Comparison of ENCODE assay signal across 1 cellular context in genomic region chr20:35327074-35327976, GRCh38.
TF ChIP-seq lines count a peak whose summit lies in the region.

No MANE protein-coding gene starts in this region.

TF ChIP-seq in K562, 482 proteins besides CTCF, POLR2A, EP300 and RAD21 (continued from another document):
- TF ChIP-seq JUND (IDR thresholded peaks at IDR 0.05; ENCODE audit: borderline replicate concordance, low read depth, low read length) (peak; percentile 95), JUND (tag; IDR thresholded peaks at IDR 0.05; ENCODE audit: borderline replicate concordance, low read depth, low read length) (peak; percentile 90; the same call in 1 of the 3 replicates), NR2C1 (IDR thresholded peaks at IDR 0.05) (peak; percentile 56; the same call in 1 of the 2 replicates), NR2C1 (tag; IDR thresholded peaks at IDR 0.05) (peak; percentile 83), BRF1 (IDR thresholded peaks at IDR 0.05; ENCODE audit: borderline replicate concordance, extremely low read depth, insufficient read length) (no peak), TAL1 (IDR thresholded peaks at IDR 0.05) (peak; percentile 27; the same call in 1 of the 2 replicates), ESRRA (IDR thresholded peaks at IDR 0.05; ENCODE audit: borderline replicate concordance, low read depth) (peak; percentile 32; the same call in 1 of the 2 replicates), DPF2 (IDR thresholded peaks at IDR 0.05) (peak; percentile 80), NFE2L1 (tag; IDR thresholded peaks at IDR 0.05; ENCODE audit: borderline replicate concordance, low read depth) (no peak), ZNF584 (CRISPR knock-in tag; IDR thresholded peaks at IDR 0.05; ENCODE audit: low read depth) (0 out of 2 replicates have a peak, but pooled peaks have one; percentile 20), KDM1A (IDR thresholded peaks at IDR 0.05) (peak in 1 of 2 experiments; percentile 15; a peak in 1 of 4 replicates), TCF3 (CRISPR knock-in tag; IDR thresholded peaks at IDR 0.05) (peak; percentile 52), ID3 (CRISPR knock-in tag; IDR thresholded peaks at IDR 0.05) (no peak), ID3 (tag; IDR thresholded peaks at IDR 0.05) (peak; percentile 94), CTBP1 (IDR thresholded peaks at IDR 0.05; ENCODE audit: borderline replicate concordance) (0 out of 2 replicates have a peak, but pooled peaks have one; percentile 31), SMARCE1 (IDR thresholded peaks at IDR 0.05) (peak; percentile 79), HMBOX1 (IDR thresholded peaks at IDR 0.05) (0 out of 2 replicates have a peak, but pooled peaks have one; percentile 22), ATF3 (IDR thresholded peaks at IDR 0.05) (peak; percentile 75), ATF3 (CRISPR knock-in tag; conservative IDR thresholded peaks at IDR 0.05) (no peak), ARID1B (IDR thresholded peaks at IDR 0.05) (peak; percentile 81), E2F5 (CRISPR knock-in tag; IDR thresholded peaks at IDR 0.05) (no peak), GATA2 (CRISPR knock-in tag; IDR thresholded peaks at IDR 0.05) (peak; percentile 21; the same call in 1 of the 2 replicates), SOX6 (IDR thresholded peaks at IDR 0.05) (peak; percentile 56), CTCFL (IDR thresholded peaks at IDR 0.05; ENCODE audit: borderline replicate concordance, insufficient read depth, low read depth, low read length, poor library complexity, severe bottlenecking) (no peak), LCOR (CRISPR knock-in tag; IDR thresholded peaks at IDR 0.05) (0 out of 2 replicates have a peak, but pooled peaks have one; percentile 46), CREM (IDR thresholded peaks at IDR 0.05; ENCODE audit: low read depth) (0 out of 2 replicates have a peak, but pooled peaks have one; percentile 10), ZNF707 (CRISPR knock-in tag; conservative IDR thresholded peaks at IDR 0.05) (no peak), NR2C2 (CRISPR knock-in tag; IDR thresholded peaks at IDR 0.05) (no peak), NR2C2 (tag; IDR thresholded peaks at IDR 0.05) (peak; percentile 74), CBFA2T3 (IDR thresholded peaks at IDR 0.05) (peak; percentile 64), JUN (IDR thresholded peaks at IDR 0.05; ENCODE audit: borderline replicate concordance, low read depth, low read length) (peak; percentile 75), JUN (CRISPR knock-in tag; IDR thresholded peaks at IDR 0.05; ENCODE audit: borderline replicate concordance) (no peak), SETDB1 (IDR thresholded peaks at IDR 0.05; ENCODE audit: low read length) (no peak), MTA2 (IDR thresholded peaks at IDR 0.05; ENCODE audit: low read depth) (0 out of 2 replicates have a peak, but pooled peaks have one; percentile 12), MAFG (tag; conservative IDR thresholded peaks at IDR 0.05) (no peak), TFE3 (CRISPR knock-in tag; IDR thresholded peaks at IDR 0.05) (no peak), TEAD4 (IDR thresholded peaks at IDR 0.05; ENCODE audit: low read length) (peak; percentile 46; the same call in 1 of the 2 replicates), TEAD4 (CRISPR knock-in tag; IDR thresholded peaks at IDR 0.05; ENCODE audit: borderline replicate concordance) (no peak), DACH1 (IDR thresholded peaks at IDR 0.05; ENCODE audit: partially characterized antibody) (peak; percentile 84), SMARCC2 (IDR thresholded peaks at IDR 0.05; ENCODE audit: low read depth) (peak; percentile 59), ZNF592 (IDR thresholded peaks at IDR 0.05) (0 out of 2 replicates have a peak, but pooled peaks have one; percentile 24), HDAC8 (tag; IDR thresholded peaks at IDR 0.05) (no peak), FOXK2 (conservative IDR thresholded peaks at IDR 0.05 in 1 of 2, IDR thresholded peaks at IDR 0.05 in 1 of 2; ENCODE audit: low read depth in 2 of 2) (peak in 1 of 2 experiments; percentile 20; a peak in 1 of 4 replicates), NKRF (IDR thresholded peaks at IDR 0.05; ENCODE audit: borderline replicate concordance) (no peak), TRIM24 (IDR thresholded peaks at IDR 0.05) (no peak), NFIC (IDR thresholded peaks at IDR 0.05) (peak; percentile 73), ELF1 (tag; IDR thresholded peaks at IDR 0.05) (peak; percentile 16; the same call in 1 of the 2 replicates), EHMT2 (IDR thresholded peaks at IDR 0.05) (peak; percentile 13; the same call in 1 of the 2 replicates), KDM2B (CRISPR knock-in tag; IDR thresholded peaks at IDR 0.05) (no peak), FOS (IDR thresholded peaks at IDR 0.05; ENCODE audit: extremely low read depth, insufficient read length) (peak; percentile 38), MAX (CRISPR knock-in tag; IDR thresholded peaks at IDR 0.05) (no peak), FOSL1 (tag; conservative IDR thresholded peaks at IDR 0.05) (peak; percentile 93), SMARCA4 (IDR thresholded peaks at IDR 0.05) (peak; percentile 84), THAP7 (CRISPR knock-in tag; IDR thresholded peaks at IDR 0.05) (no peak), ZKSCAN8 (CRISPR knock-in tag; IDR thresholded peaks at IDR 0.05) (no peak)
